Comparison of ENCODE assay signal across 21 cellular contexts in genomic region chr4:157245351-157245750, GRCh38.
"Had no signal": no experiment of that assay in that cellular context is flagged by ENCODE, and none has a peak within 500 bp of the region (broad histone marks: within the 10 kb centered on the region; RNA-seq: fewer than 3 reads in every experiment).

No MANE protein-coding gene starts in this region.

- H3K27ac ChIP-seq: colonic mucosa, left lung, neutrophil, pancreas, right lobe of liver, transverse colon, upper lobe of right lung had no signal

- ATAC-seq: left cardiac atrium; left lung; natural killer cell; pancreas; right lobe of liver; stimulated activated naive B cell treated with anti-CD40 and anti-IgM and Interleukin-4, amounts not matched to agents 10 μg/mL and 1 μg/mL and 100 μg/mL, for 72 hours; stimulated activated naive CD8-positive, alpha-beta T cell treated with anti-CD3 and anti-CD28 coated beads, Interleukin-15, amount 100 ng/mL, for 72 hours; upper lobe of right lung had no signal

- DNase-seq: central memory CD4-positive, alpha-beta T cell; colonic mucosa; effector memory CD4-positive, alpha-beta T cell; head of caudate nucleus; kidney; left cardiac atrium; left lung; mesendoderm; natural killer cell; pancreas; right lobe of liver; small intestine; stimulated activated CD4-positive, alpha-beta T cell treated with anti-CD3 and anti-CD28 coated beads, Interleukin-15, amount 100 ng/mL, for 24 hours; stimulated activated CD4-positive, alpha-beta T cell treated with anti-CD3 and anti-CD28 coated beads, Interleukin-2, amount 100 ng/mL, for 48 hours; stimulated activated naive B cell treated with anti-CD40 and anti-IgM and Interleukin-4, amounts not matched to agents 10 μg/mL and 1 μg/mL and 100 μg/mL, for 72 hours; stimulated activated naive CD8-positive, alpha-beta T cell treated with anti-CD3 and anti-CD28 coated beads, Interleukin-15, amount 100 ng/mL, for 72 hours; transverse colon; upper lobe of right lung; uterus had no signal

- FAIRE-seq: frontal cortex, kidney, pancreas had no signal
